In genomic region chr12:23108957-23109356, GRCh38 we compare ENCODE assay signal across 22 cellular contexts.
DNase-seq lines count a peak whose midpoint lies in the region; ATAC-seq, FAIRE-seq and TF ChIP-seq lines count a peak whose summit lies in the region.
"Had no signal": no experiment of that assay in that cellular context is flagged by ENCODE, and none has a peak within 500 bp of the region (broad histone marks: within the 10 kb centered on the region; RNA-seq: fewer than 3 reads in every experiment).

No MANE protein-coding gene starts in this region.

- no peak for TF ChIP-seq POLR2A in K562 (conservative IDR thresholded peaks at IDR 0.05)

- no peaks in the 10 kb centered on the region for H4K20me1 ChIP-seq in K562 (replicated peaks; ENCODE audit: control insufficient read depth, insufficient read depth, low read length)
- H4K20me1 ChIP-seq: BLaER1 treated with 17β-estradiol and CSF1 and Interleukin-3, amounts not matched to agents 10 nM and 100 nM had no signal

- no peak overlapping the region for H3K27ac ChIP-seq in right cardiac atrium (ENCODE audit: low read length)
- H3K27ac ChIP-seq in K562 (ENCODE audit: extremely low read depth, low read depth, low read length), result no peak overlapping the region
- H3K27ac ChIP-seq: A549; BLaER1 treated with 17β-estradiol and CSF1 and Interleukin-3, amounts not matched to agents 10 nM and 100 nM had no signal

- H3K9me3 ChIP-seq in right cardiac atrium (ENCODE audit: control insufficient read depth, low read length), result no peaks in the 10 kb centered on the region
- H3K9me3 ChIP-seq in K562 (replicated peaks; ENCODE audit: control insufficient read depth, insufficient read depth, low read depth, low read length), result no peaks in the 10 kb centered on the region
- H3K9me3 ChIP-seq: A549; BE2C; BLaER1 treated with 17β-estradiol and CSF1 and Interleukin-3, amounts not matched to agents 10 nM and 100 nM had no signal

- DNase-seq in right cardiac atrium, result peak in 2 of 3 donors; percentile 14 to 38
- no peak for DNase-seq in left ventricle myocardium superior
- no peak for DNase-seq in K562 (ENCODE audit: extremely low read depth in 1 of 4, low spot score in 3 of 4)
- no peak for DNase-seq in left lobe of liver (ENCODE audit: low spot score)
- DNase-seq in ecto neural progenitor cell (ENCODE audit: low spot score), result no peak
- no peak for DNase-seq in effector CD4-positive, alpha-beta T cell
- DNase-seq: 8988T; ACHN; AML-193; BE2C; Calu3; CD4-positive, alpha-beta T cell; COR-L47; DMS53; DMS79 treated with DMSO at 0.1 percent for 48 hours; GF-D8; H9 had no signal

- no peaks in the 10 kb centered on the region for H3K79me2 ChIP-seq in K562 (ENCODE audit: control insufficient read depth, insufficient read depth, low read length)

- no peak for TF ChIP-seq EP300 in K562 (IDR thresholded peaks at IDR 0.05; ENCODE audit: low read length)

- peak; percentile 40 to 55 for ATAC-seq in right cardiac atrium
- no peak for ATAC-seq in left ventricle myocardium superior
- no peak for ATAC-seq in K562
- ATAC-seq in left lobe of liver, result peak; percentile 87
- ATAC-seq in HG02678 (IDR thresholded peaks at IDR 0.05; ENCODE audit: unreplicated experiment), result no peak
- ATAC-seq: A549, HCT116 had no signal

- H3K4me1 ChIP-seq in right cardiac atrium (ENCODE audit: control insufficient read depth, insufficient read depth, low read length) (no peaks in the 10 kb centered on the region), K562 (replicated peaks in 1 of 2; ENCODE audit: control insufficient read depth in 2 of 2, insufficient read depth in 2 of 2, low read length in 2 of 2) (no peaks in the 10 kb centered on the region)
- H3K4me1 ChIP-seq: A549 had no signal

- BruUV-seq in K562 (replicated peaks; lab: Mats Ljungman, UMichigan), result no TSS peak

- no peak overlapping the region for H2AFZ ChIP-seq in K562 (ENCODE audit: low read depth, low read length)

- intact Hi-C loops in right cardiac atrium (cut with DNase I) (no loop called here), left ventricle myocardium superior (cut with micrococcal nuclease) (no loop called here), K562 (cut with micrococcal nuclease) (no loop called here)

- in situ Hi-C loops in K562 (cut with MboI), result no loop called here

- WGBS in right cardiac atrium, result 53% methylated on average over 4 of the region's 4 CpGs
- 16% methylated on average over 4 of the region's 4 CpGs for WGBS in K562 (ENCODE audit: insufficient coverage, low coverage, missing lambda C conversion rate)

- no peaks in the 10 kb centered on the region for H3K9me1 ChIP-seq in K562 (ENCODE audit: control insufficient read depth, insufficient read depth, low read length)

- no peak for TF ChIP-seq RAD21 in K562 (CRISPR knock-in tag; conservative IDR thresholded peaks at IDR 0.05 in 1 of 2, IDR thresholded peaks at IDR 0.05 in 1 of 2)

- TF ChIP-seq CTCF in K562 (IDR thresholded peaks at IDR 0.05 in 2 of 3, conservative IDR thresholded peaks at IDR 0.05 in 1 of 3; ENCODE audit: insufficient read depth in 2 of 3, low read depth in 1 of 3, low read length in 3 of 3), result no peak

- H3K4me3 ChIP-seq in right cardiac atrium (ENCODE audit: low read length) (no peak overlapping the region), K562 (no peak overlapping the region)
- H3K4me3 ChIP-seq: A549; BLaER1 treated with 17β-estradiol and CSF1 and Interleukin-3, amounts not matched to agents 10 nM and 100 nM had no signal

- no peak overlapping the region for H3K9ac ChIP-seq in K562 (ENCODE audit: insufficient read depth in 1 of 2, low read depth in 2 of 2, low read length in 2 of 2)
- H3K9ac ChIP-seq: BLaER1 treated with 17β-estradiol and CSF1 and Interleukin-3, amounts not matched to agents 10 nM and 100 nM had no signal

- CTCF ChIA-PET in K562 (lab: Yijun Ruan, JAX; ENCODE audit: low intra/inter-chr PET ratio), result no interaction called here

- H3K36me3 ChIP-seq in K562 (ENCODE audit: control insufficient read depth, insufficient read depth, low read length), result no peaks in the 10 kb centered on the region
- H3K36me3 ChIP-seq: BE2C; BLaER1 treated with 17β-estradiol and CSF1 and Interleukin-3, amounts not matched to agents 10 nM and 100 nM had no signal

- POLR2A ChIA-PET in K562 (lab: Yijun Ruan, JAX), result no interaction called here

- H3K27me3 ChIP-seq in right cardiac atrium (ENCODE audit: control insufficient read depth, insufficient read depth), result no peaks in the 10 kb centered on the region
- no peaks in the 10 kb centered on the region for H3K27me3 ChIP-seq in K562 (ENCODE audit: control insufficient read depth in 2 of 2, insufficient read depth in 2 of 2, low read length in 2 of 2)
- H3K27me3 ChIP-seq: BE2C; BLaER1 treated with 17β-estradiol and CSF1 and Interleukin-3, amounts not matched to agents 10 nM and 100 nM had no signal

- H3K4me2 ChIP-seq in K562 (ENCODE audit: insufficient read depth, low read length), result no peak overlapping the region
- H3K4me2 ChIP-seq: A549; BLaER1 treated with 17β-estradiol and CSF1 and Interleukin-3, amounts not matched to agents 10 nM and 100 nM had no signal

- no peak for FAIRE-seq in K562 (lab: Jason Lieb, UNC)
- FAIRE-seq: A549, GM12892 had no signal

TF ChIP-seq in K562, 482 proteins besides CTCF, POLR2A, EP300 and RAD21:
- TF ChIP-seq CEBPB (tag; IDR thresholded peaks at IDR 0.05), result peak; percentile 64
- TF ChIP-seq CEBPG (CRISPR knock-in tag; IDR thresholded peaks at IDR 0.05), result no peak
- TF ChIP-seq CEBPG (tag; conservative IDR thresholded peaks at IDR 0.05 in 1 of 2, IDR thresholded peaks at IDR 0.05 in 1 of 2), result 0 out of 4 replicates have a peak, but pooled peaks of 1 of the 2 experiments have one; percentile 21
- no peak for TF ChIP-seq MAX (CRISPR knock-in tag; IDR thresholded peaks at IDR 0.05)
- TF ChIP-seq HDAC2 (IDR thresholded peaks at IDR 0.05), result no peak

Comparison
In these comparisons a context has a peak if more than half of its experiments do, and no peak if none do; other contexts are left out.
1. ATAC-seq: peak in right cardiac atrium (2 of 2) and left lobe of liver (single experiment); none in left ventricle myocardium superior (single experiment), K562 (single experiment) and HG02678 (single experiment).
2. DNase-seq: peak in right cardiac atrium (2 of 3); none in left ventricle myocardium superior (single experiment), K562 (0 of 4), left lobe of liver (single experiment), ecto neural progenitor cell (single experiment) and effector CD4-positive, alpha-beta T cell (single experiment).